25 cellular contexts compared by ENCODE assay signal in the genomic region with DNA sequence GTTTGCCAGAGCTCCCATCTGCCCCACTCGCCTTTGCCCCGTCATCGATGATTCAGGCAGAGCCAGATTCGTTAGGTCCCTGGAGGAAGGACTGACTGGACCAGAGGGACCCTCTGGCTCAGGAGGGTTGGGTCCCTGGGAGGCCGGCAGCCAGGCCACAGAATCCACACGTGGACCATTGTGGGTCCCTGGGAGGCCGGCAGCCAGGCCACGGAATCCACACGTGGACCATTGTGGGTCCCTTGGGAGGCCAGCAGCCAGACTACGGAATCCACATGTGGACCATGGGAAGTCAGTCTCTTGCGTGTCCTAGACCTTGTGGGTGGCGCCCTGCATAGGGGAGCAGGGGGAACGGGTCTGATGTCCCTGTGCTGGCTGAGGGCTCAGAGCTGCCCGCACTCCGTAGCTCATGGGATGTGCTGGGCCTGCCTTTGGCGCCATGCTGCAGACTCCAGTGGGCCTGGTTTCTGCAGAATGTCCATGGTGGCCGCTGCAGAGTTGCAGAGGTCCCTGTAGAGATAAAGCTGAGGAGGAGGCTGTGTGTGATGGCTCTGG. TPM values are rescaled to one million over a fixed set of nuclear protein-coding genes. Genes with fewer than 3 reads are reported as not detected.
DNase-seq lines count a peak whose midpoint lies in the region; ATAC-seq, FAIRE-seq and TF ChIP-seq lines count a peak whose summit lies in the region.
"Had no signal": no experiment of that assay in that cellular context is flagged by ENCODE, and none has a peak within 500 bp of the region (broad histone marks: within the 10 kb centered on the region; RNA-seq: fewer than 3 reads in every experiment).

No MANE protein-coding gene starts in this region.

- H3K4me3 ChIP-seq in right cardiac atrium (ENCODE audit: low read length) (no peak overlapping the region), K562 (no peak overlapping the region), kidney (ENCODE audit: low read length in 2 of 2) (no peak overlapping the region), trophoblast cell (ENCODE audit: low read depth, low read length) (no peak overlapping the region)
- H3K4me3 ChIP-seq: SK-N-MC had no signal

- no peaks in the 10 kb centered on the region for H3K79me1 ChIP-seq in trophoblast cell (ENCODE audit: low read length)

- TF ChIP-seq RAD21 in K562 (CRISPR knock-in tag; conservative IDR thresholded peaks at IDR 0.05 in 1 of 2, IDR thresholded peaks at IDR 0.05 in 1 of 2): no peak

- no peak overlapping the region for H4K91ac ChIP-seq in trophoblast cell (ENCODE audit: low read depth, low read length)

- no peak for ATAC-seq in right cardiac atrium
- no peak for ATAC-seq in K562

- H3K36me3 ChIP-seq in K562 (ENCODE audit: control insufficient read depth, insufficient read depth, low read length) (peaks cover 88% of the 10 kb centered on the region; the same call in 2 of the 3 replicates), kidney (ENCODE audit: control insufficient read depth in 1 of 2, insufficient read depth in 2 of 2, low read length in 2 of 2) (peaks cover 24 to 51% of the 10 kb centered on the region in 2 donors), trophoblast cell (ENCODE audit: control insufficient read depth in 1 of 2, insufficient read depth in 2 of 2, low read length in 2 of 2) (peaks cover 75 to 76% of the 10 kb centered on the region in 2 experiments)

- H3K27ac ChIP-seq in right cardiac atrium (ENCODE audit: low read length): no peak overlapping the region
- H3K27ac ChIP-seq in K562 (ENCODE audit: extremely low read depth, low read depth, low read length): no peak overlapping the region
- H3K27ac ChIP-seq in kidney (ENCODE audit: low read depth in 2 of 2, low read length in 2 of 2): no peak overlapping the region
- no peak overlapping the region for H3K27ac ChIP-seq in trophoblast cell (ENCODE audit: low read depth, low read length)
- H3K27ac ChIP-seq: HL-60, SK-N-MC had no signal

- TF ChIP-seq CTCF in K562 (IDR thresholded peaks at IDR 0.05 in 2 of 3, conservative IDR thresholded peaks at IDR 0.05 in 1 of 3; ENCODE audit: insufficient read depth in 2 of 3, low read depth in 1 of 3, low read length in 3 of 3) (no peak), kidney (IDR thresholded peaks at IDR 0.05; ENCODE audit: borderline replicate concordance, extremely low read depth, insufficient read depth) (no peak)

- no peak for TF ChIP-seq POLR2A in K562 (conservative IDR thresholded peaks at IDR 0.05)

- H3K14ac ChIP-seq in trophoblast cell (ENCODE audit: low read length): no peak overlapping the region

- no peak overlapping the region for H2BK5ac ChIP-seq in trophoblast cell (ENCODE audit: low read depth, low read length, poor library complexity)

- no peak for TF ChIP-seq EP300 in K562 (IDR thresholded peaks at IDR 0.05; ENCODE audit: low read length)

- POLR2A ChIA-PET in K562 (lab: Yijun Ruan, JAX): interaction anchor here (0.6 to 1.4 kb wide), 4 partner anchors 8 to 68 kb away, joined by 3 read pairs; a partner anchor contains a TSS

- no peaks in the 10 kb centered on the region for H3K9me1 ChIP-seq in K562 (ENCODE audit: control insufficient read depth, insufficient read depth, low read length)

- H3K27me3 ChIP-seq in right cardiac atrium (ENCODE audit: control insufficient read depth, insufficient read depth): no peaks in the 10 kb centered on the region
- H3K27me3 ChIP-seq in K562 (ENCODE audit: control insufficient read depth in 2 of 2, insufficient read depth in 2 of 2, low read length in 2 of 2): no peaks in the 10 kb centered on the region
- H3K27me3 ChIP-seq in trophoblast cell (ENCODE audit: insufficient read depth, low read length): no peaks in the 10 kb centered on the region

- no peak overlapping the region for H3K23ac ChIP-seq in trophoblast cell (ENCODE audit: low read length)

- CTCF ChIA-PET in K562 (lab: Yijun Ruan, JAX; ENCODE audit: low intra/inter-chr PET ratio): no interaction called here

- peak overlapping the region; percentile 12 for H3K4ac ChIP-seq in trophoblast cell (ENCODE audit: low read depth, low read length)

- no peak overlapping the region for H2AK5ac ChIP-seq in trophoblast cell (ENCODE audit: low read length)

- H2AFZ ChIP-seq in K562 (ENCODE audit: low read depth, low read length) (no peak overlapping the region), trophoblast cell (ENCODE audit: insufficient read depth, low read length, poor library complexity) (no peak overlapping the region)

- H3K9ac ChIP-seq in K562 (ENCODE audit: insufficient read depth in 1 of 2, low read depth in 2 of 2, low read length in 2 of 2) (peak overlapping the region in 1 of 2 experiments; percentile 26; a peak in 2 of 4 replicates), kidney (ENCODE audit: low read length in 2 of 2) (no peak overlapping the region), trophoblast cell (ENCODE audit: low read length) (no peak overlapping the region)

- FAIRE-seq in K562 (lab: Jason Lieb, UNC) (no peak), kidney (lab: Jason Lieb, UNC) (no peak)
- FAIRE-seq: GM18507, H54 had no signal

- H3K4me2 ChIP-seq in K562 (ENCODE audit: insufficient read depth, low read length) (no peak overlapping the region), trophoblast cell (ENCODE audit: low read length) (no peak overlapping the region)

- no TSS peak for BruUV-seq in K562 (replicated peaks; lab: Mats Ljungman, UMichigan)

- no peak overlapping the region for H2BK12ac ChIP-seq in trophoblast cell (ENCODE audit: low read length)

- no peak overlapping the region for H2BK120ac ChIP-seq in trophoblast cell (ENCODE audit: insufficient read depth, low read length, poor library complexity)

- intact Hi-C loops in right cardiac atrium (cut with DNase I) (no loop called here), cardiac septum (cut with DNase I) (no loop called here), K562 (cut with micrococcal nuclease) (no loop called here), kidney (cut with DNase I) (no loop called here)

- DNase-seq in right cardiac atrium (peak in 2 of 3 donors; percentile 44 to 45), cardiac septum (ENCODE audit: low spot score) (no peak), K562 (ENCODE audit: extremely low read depth in 1 of 4, low spot score in 3 of 4) (no peak), kidney (peak; percentile 65), trophoblast cell (no peak), NCI-H510A treated with DMSO at 0.1 percent for 48 hours (lab: John Stamatoyannopoulos, UW) (no peak), NCI-H345 treated with DMSO at 0.1 percent for 48 hours (lab: John Stamatoyannopoulos, UW; ENCODE audit: unreplicated experiment) (no peak), NCI-H1048 (lab: John Stamatoyannopoulos, UW) (no peak)
- DNase-seq: 8988T; ACHN; CD4-positive, alpha-beta T cell; GF-D8; Kasumi-1; NCI-H1105; NCI-H1436 treated with DMSO at 0.1 percent for 48 hours; NCI-H187 treated with DMSO at 0.1 percent for 48 hours; NCI-H2171 treated with DMSO at 0.1 percent for 48 hours; NCI-H345; NCI-H524 treated with DMSO at 0.1 percent for 48 hours; NCI-H774; SIG-M5 had no signal

- in situ Hi-C loops in K562 (cut with MboI): no loop called here

- H3K9me3 ChIP-seq in right cardiac atrium (ENCODE audit: control insufficient read depth, low read length): no peaks in the 10 kb centered on the region
- no peaks in the 10 kb centered on the region for H3K9me3 ChIP-seq in K562 (replicated peaks; ENCODE audit: control insufficient read depth, insufficient read depth, low read depth, low read length)
- no peaks in the 10 kb centered on the region for H3K9me3 ChIP-seq in kidney (ENCODE audit: control insufficient read depth in 1 of 2, low read length in 2 of 2)
- peaks cover 3% of the 10 kb centered on the region for H3K9me3 ChIP-seq in trophoblast cell (ENCODE audit: insufficient read depth, low read depth, low read length)

- H4K20me1 ChIP-seq in K562 (replicated peaks; ENCODE audit: control insufficient read depth, insufficient read depth, low read length): peaks cover 4% of the 10 kb centered on the region; the same call in 1 of the 2 replicates

- H4K8ac ChIP-seq in trophoblast cell (ENCODE audit: low read depth, low read length): no peak overlapping the region

- H3K4me1 ChIP-seq in right cardiac atrium (ENCODE audit: control insufficient read depth, insufficient read depth, low read length) (no peaks in the 10 kb centered on the region), K562 (replicated peaks in 1 of 2; ENCODE audit: control insufficient read depth in 2 of 2, insufficient read depth in 2 of 2, low read length in 2 of 2) (peaks cover 0 to 27% of the 10 kb centered on the region in 2 experiments; a peak in 2 of 5 replicates), kidney (ENCODE audit: control insufficient read depth in 1 of 2, insufficient read depth in 1 of 2, low read depth in 1 of 2, low read length in 2 of 2) (no peaks in the 10 kb centered on the region), trophoblast cell (ENCODE audit: control insufficient read depth in 1 of 2, insufficient read depth in 2 of 2, low read length in 2 of 2) (no peaks in the 10 kb centered on the region)

- H3K79me2 ChIP-seq in K562 (ENCODE audit: control insufficient read depth, insufficient read depth, low read length) (no peaks in the 10 kb centered on the region; the same call in 2 of the 3 replicates), trophoblast cell (ENCODE audit: control insufficient read depth, insufficient read depth, low read length, poor library complexity) (no peaks in the 10 kb centered on the region)

- H4K12ac ChIP-seq in trophoblast cell (ENCODE audit: low read depth, low read length): no peak overlapping the region

- WGBS in right cardiac atrium: 90% methylated on average over 17 of the region's 17 CpGs
- 96% methylated on average over 14 of the region's 17 CpGs for WGBS in K562 (ENCODE audit: insufficient coverage, low coverage, missing lambda C conversion rate)
- WGBS in trophoblast cell (ENCODE audit: extremely low coverage, insufficient coverage, insufficient read length): no CpG with 5 or more reads among the region's 17 CpGs

- H3K18ac ChIP-seq in trophoblast cell (ENCODE audit: low read length): no peak overlapping the region

RNA-seq across cellular contexts. Expression of a gene that starts 23.5 kb away (rescaled TPM):
- total RNA-seq in right cardiac atrium (10 to 100 TPM; 35.5 to 47.0 (median 44.0) TPM), cardiac septum (43.2 TPM), K562 (2014; rRNA removed) (28.5 and 36.8 TPM in 2 replicates), K562 (2014; rRNA removed; fragmentation: Illumina TruSeq; extraction: Trizol) (7.9 and 10.8 TPM in 2 replicates), K562 (2015; rRNA removed; fragmentation: Illumina TruSeq; extraction: Trizol) (21.5 and 24.1 TPM in 2 replicates), K562 (2021) (46.1 and 52.8 TPM in 2 replicates), kidney (39.8 TPM)
- polyA plus RNA-seq in right cardiac atrium (36.5 TPM), K562 (2011; rRNA removed) (26.9 and 40.4 TPM in 2 replicates), K562 (2014; fragmentation: Illumina TruSeq; extraction: Trizol) (24.2 and 36.6 TPM in 2 replicates), K562 (2014; fragmentation: Nextera tagmentation; extraction: Ambion mirVana) (1 to 10 TPM; 3.1 to 6.6 TPM), K562 (2014; rRNA removed) (49.0 and 57.1 TPM in 2 replicates), kidney (ENCODE audit: insufficient read depth, low read depth, low replicate concordance) (39.3 TPM)
- total RNA-seq in K562 (2011; cell fraction: chromatin; rRNA removed; ENCODE audit: low replicate concordance): 103 and 254 TPM in 2 replicates
- 128 and 153 TPM in 2 replicates for total RNA-seq in K562 (2011; cell fraction: nucleolus; rRNA removed)
- total RNA-seq in K562 (2011; cell fraction: nucleoplasm; rRNA removed): 102 and 113 TPM in 2 replicates
- polyA plus RNA-seq in K562 (2011; cell fraction: cytosol; rRNA removed): 35.2 and 67.5 TPM in 2 replicates
- 185 and 221 TPM in 2 replicates for polyA plus RNA-seq in K562 (2011; cell fraction: nucleus; rRNA removed)
- 35.3 and 54.9 TPM in 2 replicates for polyA plus RNA-seq in K562 (2012)
- 14.0 and 18.9 TPM in 2 replicates for polyA minus RNA-seq in K562 (2011; rRNA and poly(A)+ RNA removed)
- polyA minus RNA-seq in K562 (2011; cell fraction: cytosol; rRNA and poly(A)+ RNA removed): 20.3 and 21.6 TPM in 2 replicates
- polyA minus RNA-seq in K562 (2011; cell fraction: nucleus; rRNA and poly(A)+ RNA removed): 40.1 and 51.8 TPM in 2 replicates
- 28.2 and 30.1 TPM in 2 replicates for polyA plus RNA-seq in trophoblast cell (2013)

RNA-seq across cellular contexts. Expression of a gene that starts 37.0 kb away (rescaled TPM):
- total RNA-seq in right cardiac atrium (10 to 100 TPM; 12.3 to 16.1 (median 13.6) TPM), cardiac septum (12.8 TPM), K562 (2014; rRNA removed) (13.5 and 17.2 TPM in 2 replicates), K562 (2014; rRNA removed; fragmentation: Illumina TruSeq; extraction: Trizol) (3.2 and 3.8 TPM in 2 replicates), K562 (2015; rRNA removed; fragmentation: Illumina TruSeq; extraction: Trizol) (11.2 and 11.3 TPM in 2 replicates), K562 (2021) (24.9 and 27.8 TPM in 2 replicates), kidney (19.2 TPM)
- polyA plus RNA-seq in right cardiac atrium (9.8 TPM), K562 (2011; rRNA removed) (3.9 and 4.2 TPM in 2 replicates), K562 (2014; fragmentation: Illumina TruSeq; extraction: Trizol) (8.2 and 14.9 TPM in 2 replicates), K562 (2014; fragmentation: Nextera tagmentation; extraction: Ambion mirVana) (under 1 TPM; 0.01 to 0.03 TPM), K562 (2014; rRNA removed) (13.0 and 16.5 TPM in 2 replicates), kidney (ENCODE audit: insufficient read depth, low read depth, low replicate concordance) (8.6 TPM)
- 14.5 and 45.8 TPM in 2 replicates for total RNA-seq in K562 (2011; cell fraction: chromatin; rRNA removed; ENCODE audit: low replicate concordance)
- 23.8 and 25.5 TPM in 2 replicates for total RNA-seq in K562 (2011; cell fraction: nucleolus; rRNA removed)
- 15.2 and 19.3 TPM in 2 replicates for total RNA-seq in K562 (2011; cell fraction: nucleoplasm; rRNA removed)
- 4.1 and 9.7 TPM in 2 replicates for polyA plus RNA-seq in K562 (2011; cell fraction: cytosol; rRNA removed)
- 29.4 and 48.2 TPM in 2 replicates for polyA plus RNA-seq in K562 (2011; cell fraction: nucleus; rRNA removed)
- 14.3 and 16.2 TPM in 2 replicates for polyA plus RNA-seq in K562 (2012)
- 1.1 and 2.7 TPM in 2 replicates for polyA minus RNA-seq in K562 (2011; rRNA and poly(A)+ RNA removed)
- 6.3 and 8.5 TPM in 2 replicates for polyA minus RNA-seq in K562 (2011; cell fraction: cytosol; rRNA and poly(A)+ RNA removed)
- polyA minus RNA-seq in K562 (2011; cell fraction: nucleus; rRNA and poly(A)+ RNA removed): 6.7 and 6.9 TPM in 2 replicates
- 7.5 and 7.8 TPM in 2 replicates for polyA plus RNA-seq in trophoblast cell (2013)

RNA-seq across cellular contexts. Expression of a gene that starts 37.8 kb away (rescaled TPM):
- total RNA-seq in right cardiac atrium (10 to 100 TPM; 43.1 to 51.0 (median 49.9) TPM), cardiac septum (36.1 TPM), K562 (2014; rRNA removed) (31.3 and 41.1 TPM in 2 replicates), K562 (2014; rRNA removed; fragmentation: Illumina TruSeq; extraction: Trizol) (10.3 and 13.4 TPM in 2 replicates), K562 (2015; rRNA removed; fragmentation: Illumina TruSeq; extraction: Trizol) (28.4 and 29.5 TPM in 2 replicates), K562 (2021) (42.3 and 42.8 TPM in 2 replicates), kidney (52.3 TPM)
- polyA plus RNA-seq in right cardiac atrium (32.2 TPM), K562 (2011; rRNA removed) (22.4 and 23.4 TPM in 2 replicates), K562 (2014; fragmentation: Illumina TruSeq; extraction: Trizol) (21.8 and 27.2 TPM in 2 replicates), K562 (2014; fragmentation: Nextera tagmentation; extraction: Ambion mirVana) (under 1 TPM; 0.95 to 0.99 TPM), K562 (2014; rRNA removed) (25.5 and 26.3 TPM in 2 replicates), kidney (ENCODE audit: insufficient read depth, low read depth, low replicate concordance) (24.4 TPM)
- total RNA-seq in K562 (2011; cell fraction: chromatin; rRNA removed; ENCODE audit: low replicate concordance): 54.4 and 105 TPM in 2 replicates
- total RNA-seq in K562 (2011; cell fraction: nucleolus; rRNA removed): 56.5 and 57.4 TPM in 2 replicates
- 36.4 and 43.2 TPM in 2 replicates for total RNA-seq in K562 (2011; cell fraction: nucleoplasm; rRNA removed)
- polyA plus RNA-seq in K562 (2011; cell fraction: cytosol; rRNA removed): 25.9 and 38.5 TPM in 2 replicates
- 42.6 and 52.5 TPM in 2 replicates for polyA plus RNA-seq in K562 (2011; cell fraction: nucleus; rRNA removed)
- 28.8 and 29.1 TPM in 2 replicates for polyA plus RNA-seq in K562 (2012)
- polyA minus RNA-seq in K562 (2011; rRNA and poly(A)+ RNA removed): 17.3 and 29.6 TPM in 2 replicates
- polyA minus RNA-seq in K562 (2011; cell fraction: cytosol; rRNA and poly(A)+ RNA removed): 26.0 and 31.4 TPM in 2 replicates
- polyA minus RNA-seq in K562 (2011; cell fraction: nucleus; rRNA and poly(A)+ RNA removed): 10.2 and 12.2 TPM in 2 replicates
- polyA plus RNA-seq in trophoblast cell (2013): 24.9 and 25.0 TPM in 2 replicates

RNA-seq across cellular contexts. Expression of a gene that starts 46.8 kb away (rescaled TPM):
- 1 to 10 TPM; 3.3 to 4.9 (median 3.8) TPM for total RNA-seq in right cardiac atrium
- polyA plus RNA-seq in right cardiac atrium: 4.8 TPM
- 4.0 TPM for total RNA-seq in cardiac septum
- total RNA-seq in K562 (2011; cell fraction: chromatin; rRNA removed; ENCODE audit: low replicate concordance): 3.5 and 12.3 TPM in 2 replicates
- total RNA-seq in K562 (2011; cell fraction: nucleolus; rRNA removed): 7.8 and 11.8 TPM in 2 replicates
- 5.1 and 7.5 TPM in 2 replicates for total RNA-seq in K562 (2011; cell fraction: nucleoplasm; rRNA removed)
- total RNA-seq in K562 (2014; rRNA removed): 4.8 and 9.8 TPM in 2 replicates
- total RNA-seq in K562 (2014; rRNA removed; fragmentation: Illumina TruSeq; extraction: Trizol): 0.95 and 1.1 TPM in 2 replicates
- 3.5 and 4.8 TPM in 2 replicates for total RNA-seq in K562 (2015; rRNA removed; fragmentation: Illumina TruSeq; extraction: Trizol)
- 12.1 and 15.2 TPM in 2 replicates for total RNA-seq in K562 (2021)
- polyA plus RNA-seq in K562 (2011; rRNA removed): 3.9 and 6.8 TPM in 2 replicates
- polyA plus RNA-seq in K562 (2011; cell fraction: cytosol; rRNA removed): 4.6 and 19.2 TPM in 2 replicates
- polyA plus RNA-seq in K562 (2011; cell fraction: nucleus; rRNA removed): 35.1 and 67.7 TPM in 2 replicates
- 15.0 and 18.1 TPM in 2 replicates for polyA plus RNA-seq in K562 (2012)
- polyA plus RNA-seq in K562 (2014; fragmentation: Illumina TruSeq; extraction: Trizol): 6.0 and 9.6 TPM in 2 replicates
- under 1 TPM; 0.37 to 0.52 TPM for polyA plus RNA-seq in K562 (2014; fragmentation: Nextera tagmentation; extraction: Ambion mirVana)
- polyA plus RNA-seq in K562 (2014; rRNA removed): 11.4 and 12.4 TPM in 2 replicates
- 0.45 and 0.67 TPM in 2 replicates for polyA minus RNA-seq in K562 (2011; rRNA and poly(A)+ RNA removed)
- polyA minus RNA-seq in K562 (2011; cell fraction: cytosol; rRNA and poly(A)+ RNA removed): 5.6 and 6.4 TPM in 2 replicates
- 2.4 and 3.0 TPM in 2 replicates for polyA minus RNA-seq in K562 (2011; cell fraction: nucleus; rRNA and poly(A)+ RNA removed)
- 7.9 TPM for total RNA-seq in kidney
- 8.5 TPM for polyA plus RNA-seq in kidney (ENCODE audit: insufficient read depth, low read depth, low replicate concordance)
- 4.3 and 4.5 TPM in 2 replicates for polyA plus RNA-seq in trophoblast cell (2013)

RNA-seq across cellular contexts. Expression of a gene that starts 48.2 kb away (rescaled TPM):
- total RNA-seq in right cardiac atrium (10 to 100 TPM; 42.5 to 44.7 (median 43.5) TPM), cardiac septum (47.5 TPM), K562 (2014; rRNA removed) (59.9 and 65.9 TPM in 2 replicates), K562 (2014; rRNA removed; fragmentation: Illumina TruSeq; extraction: Trizol) (37.1 and 45.0 TPM in 2 replicates), K562 (2015; rRNA removed; fragmentation: Illumina TruSeq; extraction: Trizol) (69.1 and 70.2 TPM in 2 replicates), K562 (2021) (79.5 and 83.2 TPM in 2 replicates), kidney (73.3 TPM)
- polyA plus RNA-seq in right cardiac atrium (29.6 TPM), K562 (2011; rRNA removed) (31.9 and 38.8 TPM in 2 replicates), K562 (2014; fragmentation: Illumina TruSeq; extraction: Trizol) (65.2 and 68.2 TPM in 2 replicates), K562 (2014; fragmentation: Nextera tagmentation; extraction: Ambion mirVana) (1 to 10 TPM; 4.2 to 4.3 TPM), K562 (2014; rRNA removed) (53.9 and 60.5 TPM in 2 replicates), kidney (ENCODE audit: insufficient read depth, low read depth, low replicate concordance) (51.3 TPM)
- total RNA-seq in K562 (2011; cell fraction: chromatin; rRNA removed; ENCODE audit: low replicate concordance): 43.5 and 79.2 TPM in 2 replicates
- total RNA-seq in K562 (2011; cell fraction: nucleolus; rRNA removed): 37.2 and 37.9 TPM in 2 replicates
- 25.8 and 34.6 TPM in 2 replicates for total RNA-seq in K562 (2011; cell fraction: nucleoplasm; rRNA removed)
- polyA plus RNA-seq in K562 (2011; cell fraction: cytosol; rRNA removed): 31.0 and 31.9 TPM in 2 replicates
- polyA plus RNA-seq in K562 (2011; cell fraction: nucleus; rRNA removed): 33.2 and 38.3 TPM in 2 replicates
- polyA plus RNA-seq in K562 (2012): 64.7 and 71.3 TPM in 2 replicates
- polyA minus RNA-seq in K562 (2011; rRNA and poly(A)+ RNA removed): 43.7 and 45.2 TPM in 2 replicates
- polyA minus RNA-seq in K562 (2011; cell fraction: cytosol; rRNA and poly(A)+ RNA removed): 40.1 and 44.7 TPM in 2 replicates
- polyA minus RNA-seq in K562 (2011; cell fraction: nucleus; rRNA and poly(A)+ RNA removed): 16.3 and 25.7 TPM in 2 replicates
- polyA plus RNA-seq in trophoblast cell (2013): 45.4 and 45.8 TPM in 2 replicates

Comparison
In these comparisons a context has a peak if more than half of its experiments do, and no peak if none do; other contexts are left out.
1. DNase-seq: peak in right cardiac atrium (2 of 3) and kidney (single experiment); none in cardiac septum (single experiment), K562 (0 of 4), trophoblast cell (0 of 2), NCI-H510A treated with DMSO at 0.1 percent for 48 hours (single experiment), NCI-H345 treated with DMSO at 0.1 percent for 48 hours (single experiment) and NCI-H1048 (single experiment).